In genomic region chr2:175844169-175844568, GRCh38 we compare ENCODE assay signal across 13 cellular contexts.
DNase-seq lines count a peak whose midpoint lies in the region; ATAC-seq and TF ChIP-seq lines count a peak whose summit lies in the region.
"Had no signal": no experiment of that assay in that cellular context is flagged by ENCODE, and none has a peak within 500 bp of the region (broad histone marks: within the 10 kb centered on the region; RNA-seq: fewer than 3 reads in every experiment).

No MANE protein-coding gene starts in this region.

- H3K4me3 ChIP-seq in Panc1 (ENCODE audit: low read depth in 2 of 2, low read length in 2 of 2) (no peak overlapping the region), choroid plexus epithelial cell (ENCODE audit: low read depth, low read length) (no peak overlapping the region), mesenchymal stem cell (ENCODE audit: insufficient read depth in 1 of 2, low read depth in 1 of 2, low read length in 2 of 2) (no peak overlapping the region)

- H3K18ac ChIP-seq in mesenchymal stem cell (ENCODE audit: low read depth in 1 of 2, low read length in 2 of 2): no peak overlapping the region

- no peak overlapping the region for H2BK15ac ChIP-seq in mesenchymal stem cell (ENCODE audit: low read depth, poor library complexity, severe bottlenecking)

- no peak overlapping the region for H3K9ac ChIP-seq in mesenchymal stem cell (ENCODE audit: low read length)
- H3K9ac ChIP-seq: KMS-11 had no signal

- no peak overlapping the region for H4K91ac ChIP-seq in mesenchymal stem cell (ENCODE audit: low read length)

- intact Hi-C loops in Panc1 (cut with micrococcal nuclease; ENCODE audit: unreplicated experiment): no loop called here

- no peak overlapping the region for H3K14ac ChIP-seq in mesenchymal stem cell (ENCODE audit: low read length in 2 of 2)

- no peak overlapping the region for H2BK12ac ChIP-seq in mesenchymal stem cell (ENCODE audit: low read length in 2 of 2)

- POLR2A ChIA-PET in Panc1 (lab: Charles Lee): no interaction called here

- no CpG with 5 or more reads among the region's 1 CpG for WGBS in mesenchymal stem cell

- ATAC-seq in Panc1: 0 out of 2 replicates have a peak, but pooled peaks have one; percentile 58
- ATAC-seq: activated T-helper 17 cell treated with anti-CD3 and anti-CD28 coated beads, Interleukin-2, amount 50 U/mL, for 72 hours; stimulated activated naive CD8-positive, alpha-beta T cell treated with anti-CD3 and anti-CD28 coated beads, Interleukin-15, amount 100 ng/mL, for 72 hours had no signal

- no peak for TF ChIP-seq CTCF in Panc1 (IDR thresholded peaks at IDR 0.05)
- no peak for TF ChIP-seq CTCF in choroid plexus epithelial cell (conservative IDR thresholded peaks at IDR 0.05; ENCODE audit: low read depth, low read length)
- TF ChIP-seq CTCF in GM20000 (IDR thresholded peaks at IDR 0.05; ENCODE audit: extremely low read depth, missing control alignments): no peak

- BruUV-seq in Panc1 (replicated peaks; lab: Mats Ljungman, UMichigan): no TSS peak

- H2BK5ac ChIP-seq in mesenchymal stem cell (ENCODE audit: low read depth, low read length, poor library complexity, severe bottlenecking): no peak overlapping the region

- no peak overlapping the region for H2AK5ac ChIP-seq in mesenchymal stem cell (ENCODE audit: low read length, severe bottlenecking)

- H3K9me3 ChIP-seq in Panc1 (ENCODE audit: control insufficient read depth, insufficient read depth, low read depth, low read length): no peaks in the 10 kb centered on the region
- no peaks in the 10 kb centered on the region for H3K9me3 ChIP-seq in mesenchymal stem cell (ENCODE audit: control insufficient read depth, low read length)

- no peak overlapping the region for H2AFZ ChIP-seq in mesenchymal stem cell (ENCODE audit: low read depth, low read length)

- H2BK120ac ChIP-seq in mesenchymal stem cell (ENCODE audit: low read depth, low read length): no peak overlapping the region

- H3K36me3 ChIP-seq in Panc1 (ENCODE audit: control insufficient read depth, insufficient read depth, low read length) (no peaks in the 10 kb centered on the region), mesenchymal stem cell (ENCODE audit: control insufficient read depth in 1 of 2, insufficient read depth in 2 of 2, low read depth in 1 of 2, low read length in 2 of 2) (no peaks in the 10 kb centered on the region)

- H3K27me3 ChIP-seq in Panc1 (ENCODE audit: control insufficient read depth, insufficient read depth, low read length) (no peaks in the 10 kb centered on the region), mesenchymal stem cell (ENCODE audit: control insufficient read depth in 1 of 2, insufficient read depth in 1 of 2, low read length in 2 of 2) (no peaks in the 10 kb centered on the region)

- no peak overlapping the region for H3K4ac ChIP-seq in mesenchymal stem cell (ENCODE audit: low read depth in 1 of 2, low read length in 2 of 2)

- no peak overlapping the region for H4K8ac ChIP-seq in mesenchymal stem cell (ENCODE audit: low read length)

- H3K4me1 ChIP-seq in Panc1 (ENCODE audit: control insufficient read depth, insufficient read depth, low read length): no peaks in the 10 kb centered on the region
- H3K4me1 ChIP-seq in mesenchymal stem cell (ENCODE audit: control insufficient read depth, insufficient read depth, low read depth, low read length): no peaks in the 10 kb centered on the region

- CTCF ChIA-PET in Panc1 (lab: Charles Lee): no interaction called here

- peak; percentile 82 for DNase-seq in EL
- no peak for DNase-seq in Panc1 (ENCODE audit: low read depth, low spot score)
- DNase-seq in choroid plexus epithelial cell (ENCODE audit: low read depth): peak; percentile 31
- peak; percentile 46 for DNase-seq in mesenchymal stem cell
- no peak for DNase-seq in T-helper 9 cell
- no peak for DNase-seq in SKM-1 treated with dmso at 0.1 percent for 144 hours (lab: John Stamatoyannopoulos, UW; ENCODE audit: unreplicated experiment)
- DNase-seq in GM20000 (ENCODE audit: low spot score): no peak
- DNase-seq in activated T-cell treated with anti-CD3 and anti-CD28 coated beads, Interleukin-2, amount 50 U/mL, for 1 hour: no peak
- DNase-seq: activated CD4-positive, alpha-beta T cell treated with anti-CD3 and anti-CD28 coated beads, Interleukin-2, amount 50 U/mL, for 4 hours; caudate nucleus; stimulated activated naive CD8-positive, alpha-beta T cell treated with anti-CD3 and anti-CD28 coated beads, Interleukin-15, amount 100 ng/mL, for 72 hours had no signal

- no peak overlapping the region for H3K23ac ChIP-seq in mesenchymal stem cell (ENCODE audit: low read length in 2 of 2)

- H3K4me2 ChIP-seq in mesenchymal stem cell (ENCODE audit: low read length, poor library complexity, severe bottlenecking): no peak overlapping the region
- H3K4me2 ChIP-seq: KMS-11 had no signal

- in situ Hi-C loops in Panc1 (cut with HindIII; ENCODE audit: low pct_unique_long_range_greater_than_20kb, low sequenced_read_pairs): no loop called here

- no peaks in the 10 kb centered on the region for H3K79me1 ChIP-seq in mesenchymal stem cell (replicated peaks; ENCODE audit: low read length, poor library complexity, severe bottlenecking)

- H3K27ac ChIP-seq in Panc1 (ENCODE audit: low read length): no peak overlapping the region
- no peak overlapping the region for H3K27ac ChIP-seq in mesenchymal stem cell (ENCODE audit: low read length, poor library complexity, severe bottlenecking)
- H3K27ac ChIP-seq: KMS-11 had no signal

Comparison
In these comparisons a context has a peak if more than half of its experiments do, and no peak if none do; other contexts are left out.
1. DNase-seq: peak in EL (single experiment), choroid plexus epithelial cell (single experiment) and mesenchymal stem cell (single experiment); none in Panc1 (single experiment), T-helper 9 cell (single experiment), SKM-1 treated with dmso at 0.1 percent for 144 hours (single experiment), GM20000 (single experiment) and activated T-cell treated with anti-CD3 and anti-CD28 coated beads, Interleukin-2, amount 50 U/mL, for 1 hour (single experiment).